ENCODE assay signal across 1 cellular context in genomic region chr11:36628765-36629199, GRCh38.
A peak's percentile ranks its signal among the peaks of the same experiment; 100 is the strongest.
TF ChIP-seq lines count a peak whose summit lies in the region.

No MANE protein-coding gene starts in this region.

TF ChIP-seq in HEK293T, 16 proteins besides CTCF, POLR2A, EP300 and RAD21:
- peak; percentile 92 for TF ChIP-seq PKNOX1 (IDR thresholded peaks at IDR 0.05)
- no peak for TF ChIP-seq FOXM1 (IDR thresholded peaks at IDR 0.05; ENCODE audit: borderline replicate concordance)
- no peak; the same call in 1 of the 2 replicates for TF ChIP-seq LEF1 (IDR thresholded peaks at IDR 0.05; ENCODE audit: borderline replicate concordance)
- TF ChIP-seq CTBP1 (IDR thresholded peaks at IDR 0.05; ENCODE audit: borderline replicate concordance), result peak; percentile 73; the same call in 1 of the 2 replicates
- TF ChIP-seq TARDBP (IDR thresholded peaks at IDR 0.05), result no peak
- no peak for TF ChIP-seq ELF4 (IDR thresholded peaks at IDR 0.05)
- TF ChIP-seq NFRKB (IDR thresholded peaks at IDR 0.05), result no peak
